In genomic region chr17:1783271-1783670, GRCh38 we compare ENCODE assay signal across 9 cellular contexts. TPM values are rescaled to one million over a fixed set of nuclear protein-coding genes. Genes with fewer than 3 reads are reported as not detected.
DNase-seq lines count a peak whose midpoint lies in the region; ATAC-seq and TF ChIP-seq lines count a peak whose summit lies in the region.
"Had no signal": no experiment of that assay in that cellular context is flagged by ENCODE, and none has a peak within 500 bp of the region (broad histone marks: within the 10 kb centered on the region; RNA-seq: fewer than 3 reads in every experiment).

No MANE protein-coding gene starts in this region.

- DNase-seq in activated T-cell treated with anti-CD3 and anti-CD28 coated beads, Interleukin-2, amount 50 U/mL, for 24 hours, result no peak
- no peak for DNase-seq in activated T-cell treated with anti-CD3 and anti-CD28 coated beads, Interleukin-2, amount 50 U/mL, for 72 hours
- DNase-seq in esophagus squamous epithelium (lab: John Stamatoyannopoulos, UW) (no peak), upper lobe of left lung (peak; percentile 42 to 88), erythroblast (lab: John Stamatoyannopoulos, UW) (no peak)
- no peak for DNase-seq in naive thymus-derived CD4-positive, alpha-beta T cell

- ATAC-seq in activated T-cell treated with anti-CD3 and anti-CD28 coated beads, Interleukin-2, amount 50 U/mL, for 72 hours (replicated peaks in 1 of 2), result no peak
- ATAC-seq in naive thymus-derived CD4-positive, alpha-beta T cell, result peak; percentile 31
- ATAC-seq in upper lobe of left lung (ENCODE audit: low FRiP score in 2 of 2) (peak; percentile 2 to 4), GM18909 (IDR thresholded peaks at IDR 0.05; ENCODE audit: poor library complexity, unreplicated experiment) (no peak), GM21717 (IDR thresholded peaks at IDR 0.05; ENCODE audit: unreplicated experiment) (no peak)

- H3K27me3 ChIP-seq in esophagus squamous epithelium (no peaks in the 10 kb centered on the region), upper lobe of left lung (no peaks in the 10 kb centered on the region)
- no peaks in the 10 kb centered on the region for H3K27me3 ChIP-seq in naive thymus-derived CD4-positive, alpha-beta T cell (ENCODE audit: control insufficient read depth in 2 of 2, insufficient read depth in 2 of 2, low read length in 2 of 2)

- TF ChIP-seq POLR2A in esophagus squamous epithelium (IDR thresholded peaks at IDR 0.05) (no peak), upper lobe of left lung (IDR thresholded peaks at IDR 0.05) (no peak), erythroblast (IDR thresholded peaks at IDR 0.05; ENCODE audit: low read length) (no peak)

- H3K4me1 ChIP-seq in esophagus squamous epithelium (peaks cover 21 to 81% (median 42%) of the 10 kb centered on the region in 3 donors), upper lobe of left lung (peaks cover 64 to 82% (median 73%) of the 10 kb centered on the region in 4 donors)
- H3K4me1 ChIP-seq in naive thymus-derived CD4-positive, alpha-beta T cell (ENCODE audit: control insufficient read depth in 2 of 2, insufficient read depth in 2 of 2, low read length in 2 of 2), result no peaks in the 10 kb centered on the region

- no peak for TF ChIP-seq EP300 in upper lobe of left lung (IDR thresholded peaks at IDR 0.05)

- H3K9me3 ChIP-seq in esophagus squamous epithelium, result no peaks in the 10 kb centered on the region
- H3K9me3 ChIP-seq in naive thymus-derived CD4-positive, alpha-beta T cell (ENCODE audit: control insufficient read depth in 2 of 3, low read length in 3 of 3), result no peaks in the 10 kb centered on the region
- no peaks in the 10 kb centered on the region for H3K9me3 ChIP-seq in upper lobe of left lung

- H3K27me3 Mint-ChIP-seq in activated T-cell treated with anti-CD3 and anti-CD28 coated beads, Interleukin-2, amount 50 U/mL, for 24 hours, result no peaks in the 10 kb centered on the region
- no peaks in the 10 kb centered on the region for H3K27me3 Mint-ChIP-seq in activated T-cell treated with anti-CD3 and anti-CD28 coated beads, Interleukin-2, amount 50 U/mL, for 72 hours (ENCODE audit: low read depth)
- H3K27me3 Mint-ChIP-seq in naive thymus-derived CD4-positive, alpha-beta T cell, result no peaks in the 10 kb centered on the region

- H3K27ac ChIP-seq in esophagus squamous epithelium (peak overlapping the region; percentile 73 to 98 (median 92)), upper lobe of left lung (peak overlapping the region; percentile 95 to 98 (median 96))
- H3K27ac ChIP-seq in naive thymus-derived CD4-positive, alpha-beta T cell (ENCODE audit: low read depth, low read length), result peak overlapping the region; percentile 14
- H3K27ac ChIP-seq: KMS-11 had no signal

- peaks cover 0 to 39% (median 9%) of the 10 kb centered on the region in 3 donors for H3K36me3 ChIP-seq in esophagus squamous epithelium
- peaks cover 0 to 67% (median 7%) of the 10 kb centered on the region in 3 experiments for H3K36me3 ChIP-seq in naive thymus-derived CD4-positive, alpha-beta T cell (ENCODE audit: control insufficient read depth in 2 of 3, insufficient read depth in 3 of 3, low read length in 3 of 3)
- peaks cover 0 to 11% (median 3%) of the 10 kb centered on the region in 4 donors for H3K36me3 ChIP-seq in upper lobe of left lung

- H3K4me3 ChIP-seq in esophagus squamous epithelium, result peak overlapping the region in 1 of 4 donors; percentile 3
- H3K4me3 ChIP-seq in naive thymus-derived CD4-positive, alpha-beta T cell (ENCODE audit: low read length), result no peak overlapping the region
- H3K4me3 ChIP-seq in upper lobe of left lung, result peak overlapping the region in 1 of 4 donors; percentile 1

- H3K9me3 Mint-ChIP-seq in activated T-cell treated with anti-CD3 and anti-CD28 coated beads, Interleukin-2, amount 50 U/mL, for 24 hours, result no peaks in the 10 kb centered on the region
- no peaks in the 10 kb centered on the region for H3K9me3 Mint-ChIP-seq in activated T-cell treated with anti-CD3 and anti-CD28 coated beads, Interleukin-2, amount 50 U/mL, for 72 hours
- no peaks in the 10 kb centered on the region for H3K9me3 Mint-ChIP-seq in naive thymus-derived CD4-positive, alpha-beta T cell

- CTCF ChIA-PET in naive thymus-derived CD4-positive, alpha-beta T cell (lab: Charles Lee), result interaction anchor here (0.8 to 3.9 kb wide), 5 partner anchors 10 to 63 kb away, joined by 3 to 51 read pairs (median 3); no protein-coding TSS in a partner anchor

- H3K4me1 Mint-ChIP-seq in activated T-cell treated with anti-CD3 and anti-CD28 coated beads, Interleukin-2, amount 50 U/mL, for 24 hours (ENCODE audit: low read depth), result no peaks in the 10 kb centered on the region
- no peaks in the 10 kb centered on the region for H3K4me1 Mint-ChIP-seq in activated T-cell treated with anti-CD3 and anti-CD28 coated beads, Interleukin-2, amount 50 U/mL, for 72 hours (ENCODE audit: low read depth)
- peaks cover 0 to 18% (median 14%) of the 10 kb centered on the region in 7 donors for H3K4me1 Mint-ChIP-seq in naive thymus-derived CD4-positive, alpha-beta T cell

- 53 to 79% methylated on average over 10 to 19 of the region's 19 CpGs for WGBS in esophagus squamous epithelium, 2 donors
- WGBS in upper lobe of left lung, 2 donors, result 45 to 75% methylated on average over 19 of the region's 19 CpGs

- intact Hi-C loops in esophagus squamous epithelium (cut with DNase I), result loop anchor here (5.0 kb wide), 1 partner anchor 61 kb away; the partner anchor contains the start of gene WDR81
- intact Hi-C loops in naive thymus-derived CD4-positive, alpha-beta T cell (cut with micrococcal nuclease), result no loop called here

- peaks cover 80% of the 10 kb centered on the region for H3K36me3 Mint-ChIP-seq in activated T-cell treated with anti-CD3 and anti-CD28 coated beads, Interleukin-2, amount 50 U/mL, for 24 hours (ENCODE audit: low read depth)
- peaks cover 3 to 6% of the 10 kb centered on the region in 2 donors for H3K36me3 Mint-ChIP-seq in activated T-cell treated with anti-CD3 and anti-CD28 coated beads, Interleukin-2, amount 50 U/mL, for 72 hours (ENCODE audit: insufficient read depth in 2 of 2)
- H3K36me3 Mint-ChIP-seq in naive thymus-derived CD4-positive, alpha-beta T cell, result peaks cover 0 to 49% (median 23%) of the 10 kb centered on the region in 5 donors

- POLR2A ChIA-PET in naive thymus-derived CD4-positive, alpha-beta T cell (lab: Charles Lee), result interaction anchor here (0.7 to 1.4 kb wide), 6 partner anchors 19 to 114 kb away, joined by 3 to 6 read pairs (median 4); no protein-coding TSS in a partner anchor

- H3K4me3 Mint-ChIP-seq in activated T-cell treated with anti-CD3 and anti-CD28 coated beads, Interleukin-2, amount 50 U/mL, for 24 hours, result no peak overlapping the region
- H3K4me3 Mint-ChIP-seq in activated T-cell treated with anti-CD3 and anti-CD28 coated beads, Interleukin-2, amount 50 U/mL, for 72 hours, result no peak overlapping the region
- H3K4me3 Mint-ChIP-seq in naive thymus-derived CD4-positive, alpha-beta T cell, result peak overlapping the region in 2 of 10 donors; percentile 16 to 59

- peak overlapping the region; percentile 18 for H3K27ac Mint-ChIP-seq in activated T-cell treated with anti-CD3 and anti-CD28 coated beads, Interleukin-2, amount 50 U/mL, for 24 hours
- H3K27ac Mint-ChIP-seq in activated T-cell treated with anti-CD3 and anti-CD28 coated beads, Interleukin-2, amount 50 U/mL, for 72 hours, result no peak overlapping the region
- peak overlapping the region in 6 of 9 donors; percentile 31 to 82 (median 62) for H3K27ac Mint-ChIP-seq in naive thymus-derived CD4-positive, alpha-beta T cell

- TF ChIP-seq CTCF in esophagus squamous epithelium (IDR thresholded peaks at IDR 0.05) (no peak), upper lobe of left lung (IDR thresholded peaks at IDR 0.05) (no peak)

RNA-seq across cellular contexts. Expression of gene SERPINF1, which starts 21.4 kb away (rescaled TPM):
- 1 to 10 TPM in 1 of 2 donors, not detected in 1; 2.2 TPM for total RNA-seq in activated T-cell treated with anti-CD3 and anti-CD28 coated beads, Interleukin-2, amount 50 U/mL, for 72 hours
- total RNA-seq in esophagus squamous epithelium (100 to 1,000 TPM in 2 of 4 donors, 10 to 100 TPM in 2; 26.6 to 351 (median 80.6) TPM), upper lobe of left lung (100 to 1,000 TPM in 4 of 6 donors, 10 to 100 TPM in 2; 69.8 to 235 (median 114) TPM)
- 10 to 100 TPM in 1 of 5 experiments, 1 to 10 TPM in 3, not detected in 1; 1.5 to 12.1 (median 4.9) TPM for total RNA-seq in naive thymus-derived CD4-positive, alpha-beta T cell
- polyA plus RNA-seq in naive thymus-derived CD4-positive, alpha-beta T cell, result 1 to 10 TPM; 4.6 to 8.9 TPM

RNA-seq across cellular contexts. Expression of gene SERPINF2, which starts 40.6 kb away (rescaled TPM):
- 1 to 10 TPM in 1 of 2 donors, under 1 TPM in 1; 0.89 to 1.6 TPM for total RNA-seq in activated T-cell treated with anti-CD3 and anti-CD28 coated beads, Interleukin-2, amount 50 U/mL, for 72 hours
- total RNA-seq in esophagus squamous epithelium, result 1 to 10 TPM in 2 of 4 donors, under 1 TPM in 2; 0.22 to 7.1 (median 1.6) TPM
- 1 to 10 TPM in 1 of 5 experiments, under 1 TPM in 4; 0.27 to 1.4 (median 0.65) TPM for total RNA-seq in naive thymus-derived CD4-positive, alpha-beta T cell
- not detected for polyA plus RNA-seq in naive thymus-derived CD4-positive, alpha-beta T cell
- 10 to 100 TPM in 5 of 6 donors, 1 to 10 TPM in 1; 4.6 to 48.2 (median 24.6) TPM for total RNA-seq in upper lobe of left lung

RNA-seq across cellular contexts. Expression of gene SMYD4, which starts 46.4 kb away (rescaled TPM):
- total RNA-seq in activated T-cell treated with anti-CD3 and anti-CD28 coated beads, Interleukin-2, amount 50 U/mL, for 72 hours, result 10 to 100 TPM; 23.0 to 30.6 TPM
- 1 to 10 TPM; 5.0 to 9.0 (median 6.5) TPM for total RNA-seq in esophagus squamous epithelium
- total RNA-seq in naive thymus-derived CD4-positive, alpha-beta T cell, result 10 to 100 TPM; 19.8 to 38.4 (median 32.5) TPM
- polyA plus RNA-seq in naive thymus-derived CD4-positive, alpha-beta T cell, result 10 to 100 TPM in 1 of 2 donors, 1 to 10 TPM in 1; 9.7 to 18.0 TPM
- total RNA-seq in upper lobe of left lung, result 10 to 100 TPM in 5 of 6 donors, 1 to 10 TPM in 1; 9.1 to 28.3 (median 17.3) TPM

RNA-seq across cellular contexts. Expression of gene RPA1, which starts 46.5 kb away (rescaled TPM):
- 100 to 1,000 TPM; 178 to 211 TPM for total RNA-seq in activated T-cell treated with anti-CD3 and anti-CD28 coated beads, Interleukin-2, amount 50 U/mL, for 72 hours
- 10 to 100 TPM; 16.3 to 29.8 (median 25.6) TPM for total RNA-seq in esophagus squamous epithelium
- 100 to 1,000 TPM in 3 of 5 experiments, 10 to 100 TPM in 2; 57.8 to 264 (median 110) TPM for total RNA-seq in naive thymus-derived CD4-positive, alpha-beta T cell
- 10 to 100 TPM; 80.0 to 85.2 TPM for polyA plus RNA-seq in naive thymus-derived CD4-positive, alpha-beta T cell
- total RNA-seq in upper lobe of left lung, result 10 to 100 TPM; 14.1 to 82.3 (median 24.8) TPM

RNA-seq across cellular contexts. Expression of gene WDR81, which starts 58.8 kb away (rescaled TPM):
- 10 to 100 TPM in 1 of 2 donors, 1 to 10 TPM in 1; 9.4 to 11.2 TPM for total RNA-seq in activated T-cell treated with anti-CD3 and anti-CD28 coated beads, Interleukin-2, amount 50 U/mL, for 72 hours
- total RNA-seq in esophagus squamous epithelium, result 10 to 100 TPM; 12.5 to 33.8 (median 21.1) TPM
- total RNA-seq in naive thymus-derived CD4-positive, alpha-beta T cell, result 10 to 100 TPM; 30.7 to 55.1 (median 38.3) TPM
- polyA plus RNA-seq in naive thymus-derived CD4-positive, alpha-beta T cell, result 10 to 100 TPM in 1 of 2 donors, 1 to 10 TPM in 1; 9.8 to 25.5 TPM
- 100 to 1,000 TPM in 2 of 6 donors, 10 to 100 TPM in 4; 47.4 to 162 (median 60.8) TPM for total RNA-seq in upper lobe of left lung

Comparison
In these comparisons a context has a peak if more than half of its experiments do, and no peak if none do; other contexts are left out.
1. DNase-seq: peak in upper lobe of left lung (2 of 2); none in activated T-cell treated with anti-CD3 and anti-CD28 coated beads, Interleukin-2, amount 50 U/mL, for 24 hours (single experiment), activated T-cell treated with anti-CD3 and anti-CD28 coated beads, Interleukin-2, amount 50 U/mL, for 72 hours (0 of 2), esophagus squamous epithelium (single experiment), naive thymus-derived CD4-positive, alpha-beta T cell (0 of 9) and erythroblast (0 of 2).
2. ATAC-seq: peak in naive thymus-derived CD4-positive, alpha-beta T cell (single experiment) and upper lobe of left lung (2 of 2); none in activated T-cell treated with anti-CD3 and anti-CD28 coated beads, Interleukin-2, amount 50 U/mL, for 72 hours (0 of 2), GM18909 (single experiment) and GM21717 (single experiment).
3. H3K27ac ChIP-seq: peak in every context shown above with its lines; median percentile 96 in upper lobe of left lung; 92 in esophagus squamous epithelium; 14 in naive thymus-derived CD4-positive, alpha-beta T cell.